ENCODE assay signal across 15 cellular contexts in the genomic region with DNA sequence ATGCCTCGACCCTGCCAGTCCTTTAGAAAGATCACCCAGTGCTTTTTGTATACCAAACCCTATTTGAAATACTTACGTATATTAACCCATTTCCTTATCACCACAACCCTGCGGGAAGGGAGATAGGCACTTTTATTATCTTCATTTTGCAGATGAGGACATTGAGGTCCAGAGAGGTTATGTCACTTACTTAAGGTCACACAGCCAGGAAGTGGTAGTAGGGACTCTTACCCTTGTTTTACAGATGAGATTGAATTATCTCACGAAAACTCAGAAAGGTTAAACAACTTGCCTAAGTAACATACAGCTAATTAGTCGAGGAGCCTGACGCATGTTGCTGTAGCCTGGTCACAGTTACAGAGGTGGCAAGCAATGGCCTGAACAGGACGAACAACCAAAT. TPM values are rescaled to one million over a fixed set of nuclear protein-coding genes. Genes with fewer than 3 reads are reported as not detected.
DNase-seq lines count a peak whose midpoint lies in the region; ATAC-seq and TF ChIP-seq lines count a peak whose summit lies in the region.
"Had no signal": no experiment of that assay in that cellular context is flagged by ENCODE, and none has a peak within 500 bp of the region (broad histone marks: within the 10 kb centered on the region; RNA-seq: fewer than 3 reads in every experiment).

No MANE protein-coding gene starts in this region.

- no peak overlapping the region for H3K27ac ChIP-seq in CD4-positive, alpha-beta memory T cell (ENCODE audit: low read depth, low read length)
- no peak overlapping the region for H3K27ac ChIP-seq in Peyer's patch
- H3K27ac ChIP-seq: C4-2B had no signal

- intact Hi-C loops in CD4-positive, alpha-beta memory T cell (cut with micrococcal nuclease) = no loop called here

- POLR2A ChIA-PET in activated CD4-positive, alpha-beta T cell treated with anti-CD3 and anti-CD28 coated beads, Interleukin-2, amount 10 ng/mL, durations not matched to agents 7 days and 5 days (lab: Charles Lee) = no interaction called here
- POLR2A ChIA-PET in CD4-positive, alpha-beta memory T cell (lab: Charles Lee; ENCODE audit: partially characterized antibody) = no interaction called here
- POLR2A ChIA-PET in naive thymus-derived CD8-positive, alpha-beta T cell (lab: Charles Lee) = no interaction called here

- no peak for ATAC-seq in activated T-helper 17 cell treated with anti-CD3 and anti-CD28 coated beads, Interleukin-2, amount 50 U/mL, for 72 hours (replicated peaks)
- no peak for ATAC-seq in naive thymus-derived CD8-positive, alpha-beta T cell
- ATAC-seq in GM21390 (IDR thresholded peaks at IDR 0.05; ENCODE audit: unreplicated experiment) = no peak
- ATAC-seq: HepG2 had no signal

- peaks cover 86% of the 10 kb centered on the region for H3K36me3 ChIP-seq in CD4-positive, alpha-beta memory T cell (ENCODE audit: insufficient read depth, low read length)
- H3K36me3 ChIP-seq in Peyer's patch = peaks cover 0 to 99% (median 0%) of the 10 kb centered on the region in 3 donors
- H3K36me3 ChIP-seq: HAP-1 had no signal

- no peaks in the 10 kb centered on the region for H3K9me3 ChIP-seq in CD4-positive, alpha-beta memory T cell (ENCODE audit: control insufficient read depth in 1 of 2, low read length in 2 of 2)
- no peaks in the 10 kb centered on the region for H3K9me3 ChIP-seq in Peyer's patch
- H3K9me3 ChIP-seq: HAP-1 had no signal

- no peaks in the 10 kb centered on the region for H3K4me1 ChIP-seq in CD4-positive, alpha-beta memory T cell (ENCODE audit: insufficient read depth, low read length)
- no peaks in the 10 kb centered on the region for H3K4me1 ChIP-seq in Peyer's patch
- H3K4me1 ChIP-seq: HAP-1 had no signal

- no peak for TF ChIP-seq CTCF in Peyer's patch (IDR thresholded peaks at IDR 0.05)

- H3K27me3 ChIP-seq in CD4-positive, alpha-beta memory T cell (ENCODE audit: insufficient read depth, low read length) = no peaks in the 10 kb centered on the region
- no peaks in the 10 kb centered on the region for H3K27me3 ChIP-seq in Peyer's patch

- H3K9me3 Mint-ChIP-seq in activated CD4-positive, alpha-beta T cell treated with anti-CD3 and anti-CD28 coated beads, Interleukin-2, amount 10 ng/mL, durations not matched to agents 7 days and 5 days = peaks cover 6% of the 10 kb centered on the region
- peaks cover 0 to under 1% (median 0%) of the 10 kb centered on the region in 8 donors for H3K9me3 Mint-ChIP-seq in CD4-positive, alpha-beta memory T cell
- H3K9me3 Mint-ChIP-seq in activated T-helper 17 cell treated with anti-CD3 and anti-CD28 coated beads, Interleukin-2, amount 50 U/mL, for 72 hours = no peaks in the 10 kb centered on the region
- no peaks in the 10 kb centered on the region for H3K9me3 Mint-ChIP-seq in naive thymus-derived CD8-positive, alpha-beta T cell

- H3K27me3 Mint-ChIP-seq in activated CD4-positive, alpha-beta T cell treated with anti-CD3 and anti-CD28 coated beads, Interleukin-2, amount 10 ng/mL, durations not matched to agents 7 days and 5 days = no peaks in the 10 kb centered on the region
- no peaks in the 10 kb centered on the region for H3K27me3 Mint-ChIP-seq in CD4-positive, alpha-beta memory T cell
- H3K27me3 Mint-ChIP-seq in activated T-helper 17 cell treated with anti-CD3 and anti-CD28 coated beads, Interleukin-2, amount 50 U/mL, for 72 hours = no peaks in the 10 kb centered on the region
- H3K27me3 Mint-ChIP-seq in naive thymus-derived CD8-positive, alpha-beta T cell = no peaks in the 10 kb centered on the region

- CTCF ChIA-PET in activated CD4-positive, alpha-beta T cell treated with anti-CD3 and anti-CD28 coated beads, Interleukin-2, amount 10 ng/mL, durations not matched to agents 7 days and 5 days (lab: Charles Lee) = no interaction called here
- CTCF ChIA-PET in CD4-positive, alpha-beta memory T cell (lab: Charles Lee; ENCODE audit: partially characterized antibody) = no interaction called here

- no peak overlapping the region for H3K4me3 ChIP-seq in CD4-positive, alpha-beta memory T cell (ENCODE audit: low read length in 2 of 2)
- H3K4me3 ChIP-seq in Peyer's patch = no peak overlapping the region
- H3K4me3 ChIP-seq: HAP-1 had no signal

- no peak overlapping the region for H3K4me3 Mint-ChIP-seq in activated CD4-positive, alpha-beta T cell treated with anti-CD3 and anti-CD28 coated beads, Interleukin-2, amount 10 ng/mL, durations not matched to agents 7 days and 5 days
- no peak overlapping the region for H3K4me3 Mint-ChIP-seq in CD4-positive, alpha-beta memory T cell
- no peak overlapping the region for H3K4me3 Mint-ChIP-seq in activated T-helper 17 cell treated with anti-CD3 and anti-CD28 coated beads, Interleukin-2, amount 50 U/mL, for 72 hours
- H3K4me3 Mint-ChIP-seq in naive thymus-derived CD8-positive, alpha-beta T cell = no peak overlapping the region

- peaks cover 95% of the 10 kb centered on the region for H3K36me3 Mint-ChIP-seq in activated CD4-positive, alpha-beta T cell treated with anti-CD3 and anti-CD28 coated beads, Interleukin-2, amount 10 ng/mL, durations not matched to agents 7 days and 5 days (ENCODE audit: low read depth)
- peaks cover 85 to 88% of the 10 kb centered on the region in 2 donors for H3K36me3 Mint-ChIP-seq in CD4-positive, alpha-beta memory T cell
- peaks cover 100% of the 10 kb centered on the region for H3K36me3 Mint-ChIP-seq in activated T-helper 17 cell treated with anti-CD3 and anti-CD28 coated beads, Interleukin-2, amount 50 U/mL, for 72 hours (ENCODE audit: low read depth)
- H3K36me3 Mint-ChIP-seq in naive thymus-derived CD8-positive, alpha-beta T cell = peaks cover 5 to 89% (median 55%) of the 10 kb centered on the region in 3 donors

- peaks cover 35% of the 10 kb centered on the region for H3K4me1 Mint-ChIP-seq in activated CD4-positive, alpha-beta T cell treated with anti-CD3 and anti-CD28 coated beads, Interleukin-2, amount 10 ng/mL, durations not matched to agents 7 days and 5 days
- H3K4me1 Mint-ChIP-seq in CD4-positive, alpha-beta memory T cell = peaks cover 11 to 39% (median 18%) of the 10 kb centered on the region in 4 donors
- peaks cover 20% of the 10 kb centered on the region for H3K4me1 Mint-ChIP-seq in activated T-helper 17 cell treated with anti-CD3 and anti-CD28 coated beads, Interleukin-2, amount 50 U/mL, for 72 hours
- peaks cover 12 to 24% (median 18%) of the 10 kb centered on the region in 4 donors for H3K4me1 Mint-ChIP-seq in naive thymus-derived CD8-positive, alpha-beta T cell

- no peak for DNase-seq in activated CD4-positive, alpha-beta T cell treated with anti-CD3 and anti-CD28 coated beads, Interleukin-2, amount 10 ng/mL, durations not matched to agents 7 days and 5 days
- no peak for DNase-seq in activated CD4-positive, alpha-beta T cell treated with anti-CD3 and anti-CD28 coated beads for 48 hours
- DNase-seq in CD4-positive, alpha-beta memory T cell = no peak
- no peak for DNase-seq in naive thymus-derived CD8-positive, alpha-beta T cell
- DNase-seq in NCI-H2227 treated with DMSO at 0.1 percent for 48 hours (lab: John Stamatoyannopoulos, UW) (no peak), Peyer's patch (no peak)
- DNase-seq: DMS53, Karpas-422, NCI-H187 treated with DMSO at 0.1 percent for 48 hours, NCI-H82 had no signal

- no peak for TF ChIP-seq POLR2A in Peyer's patch (IDR thresholded peaks at IDR 0.05)

- H3K27ac Mint-ChIP-seq in activated CD4-positive, alpha-beta T cell treated with anti-CD3 and anti-CD28 coated beads, Interleukin-2, amount 10 ng/mL, durations not matched to agents 7 days and 5 days = peak overlapping the region; percentile 62
- peak overlapping the region in 5 of 7 donors; percentile 18 to 82 (median 54) for H3K27ac Mint-ChIP-seq in CD4-positive, alpha-beta memory T cell
- peak overlapping the region; percentile 60 for H3K27ac Mint-ChIP-seq in activated T-helper 17 cell treated with anti-CD3 and anti-CD28 coated beads, Interleukin-2, amount 50 U/mL, for 72 hours
- H3K27ac Mint-ChIP-seq in naive thymus-derived CD8-positive, alpha-beta T cell = peak overlapping the region in 7 of 10 donors; percentile 37 to 82 (median 62)

RNA-seq across cellular contexts. Expression of a gene that starts 38.3 kb away (rescaled TPM):
- 100 to 1,000 TPM; 242 to 262 TPM for total RNA-seq in activated CD4-positive, alpha-beta T cell treated with anti-CD3 and anti-CD28 coated beads, Interleukin-2, amount 10 ng/mL, durations not matched to agents 7 days and 5 days
- 100 to 1,000 TPM; 143 to 152 TPM for total RNA-seq in CD4-positive, alpha-beta memory T cell
- polyA plus RNA-seq in CD4-positive, alpha-beta memory T cell = 10 to 100 TPM; 32.6 to 66.1 TPM
- 100 to 1,000 TPM; 163 to 216 TPM for total RNA-seq in activated T-helper 17 cell treated with anti-CD3 and anti-CD28 coated beads, Interleukin-2, amount 50 U/mL, for 72 hours
- total RNA-seq in naive thymus-derived CD8-positive, alpha-beta T cell = 100 to 1,000 TPM; 117 to 120 TPM
- 10 to 100 TPM; 18.8 to 49.4 (median 34.7) TPM for polyA plus RNA-seq in naive thymus-derived CD8-positive, alpha-beta T cell
- 100 to 1,000 TPM in 1 of 4 donors, 10 to 100 TPM in 3; 32.2 to 104 (median 71.9) TPM for total RNA-seq in Peyer's patch

RNA-seq across cellular contexts. Expression of a gene that starts 49.9 kb away (rescaled TPM):
- 10 to 100 TPM; 44.4 to 45.6 TPM for total RNA-seq in activated CD4-positive, alpha-beta T cell treated with anti-CD3 and anti-CD28 coated beads, Interleukin-2, amount 10 ng/mL, durations not matched to agents 7 days and 5 days
- 10 to 100 TPM; 28.3 to 29.1 TPM for total RNA-seq in CD4-positive, alpha-beta memory T cell
- polyA plus RNA-seq in CD4-positive, alpha-beta memory T cell = 10 to 100 TPM; 18.4 to 28.3 TPM
- 10 to 100 TPM; 41.8 to 53.6 TPM for total RNA-seq in activated T-helper 17 cell treated with anti-CD3 and anti-CD28 coated beads, Interleukin-2, amount 50 U/mL, for 72 hours
- 10 to 100 TPM; 29.3 to 29.4 TPM for total RNA-seq in naive thymus-derived CD8-positive, alpha-beta T cell
- polyA plus RNA-seq in naive thymus-derived CD8-positive, alpha-beta T cell = 10 to 100 TPM; 26.5 to 47.1 (median 33.9) TPM
- 1 to 10 TPM in 2 of 4 donors, under 1 TPM in 1, not detected in 1; 0.18 to 4.1 (median 1.3) TPM for total RNA-seq in Peyer's patch

Comparison
In these comparisons a context has a peak if more than half of its experiments do, and no peak if none do; other contexts are left out.
1. RNA of a gene that starts 49.9 kb away (total RNA-seq): 41.8 to 53.6 TPM in activated T-helper 17 cell treated with anti-CD3 and anti-CD28 coated beads, Interleukin-2, amount 50 U/mL, for 72 hours, 44.4 to 45.6 TPM in activated CD4-positive, alpha-beta T cell treated with anti-CD3 and anti-CD28 coated beads, Interleukin-2, amount 10 ng/mL, durations not matched to agents 7 days and 5 days, 29.3 to 29.4 TPM in naive thymus-derived CD8-positive, alpha-beta T cell and 28.3 to 29.1 TPM in CD4-positive, alpha-beta memory T cell; 0.18 to 4.1 TPM in Peyer's patch; every median in the first group is over 4 times any median in the second.
2. Peak in every context shown above with its lines, with median percentiles within 50 percentile points of each other: H3K27ac Mint-ChIP-seq.